8 cellular contexts compared by ENCODE assay signal in genomic region chr14:30873308-30874119, GRCh38. TPM values are rescaled to one million over a fixed set of nuclear protein-coding genes. Genes with fewer than 3 reads are reported as not detected.
DNase-seq lines count a peak whose midpoint lies in the region; ATAC-seq and TF ChIP-seq lines count a peak whose summit lies in the region.

No MANE protein-coding gene starts in this region.

- TF ChIP-seq RAD21 in Ishikawa (IDR thresholded peaks at IDR 0.05; ENCODE audit: low read depth), result no peak

- peaks cover 34% of the 10 kb centered on the region for H3K36me3 ChIP-seq in DOHH2 (ENCODE audit: control insufficient read depth, low read length)

- no peak for TF ChIP-seq EP300 in Ishikawa (IDR thresholded peaks at IDR 0.05; ENCODE audit: borderline replicate concordance)

- no peaks in the 10 kb centered on the region for H4K20me1 ChIP-seq in DOHH2 (ENCODE audit: control insufficient read depth, insufficient read depth, low read depth, low read length)

- no peak for ATAC-seq in HG02840 (IDR thresholded peaks at IDR 0.05; ENCODE audit: low FRiP score, unreplicated experiment)
- no peak for ATAC-seq in HG03457 (IDR thresholded peaks at IDR 0.05; ENCODE audit: unreplicated experiment)

- peak overlapping the region; percentile 96 for H3K4me3 ChIP-seq in DOHH2 (ENCODE audit: low read length)

- H3K36me3 Mint-ChIP-seq in dendritic cell treated with granulocyte-macrophage colony-stimulating factor and Interleukin-4, amounts not matched to agents 40 ng/mL and 50 ng/mL, for 4 days (ENCODE audit: low read depth), result no peaks in the 10 kb centered on the region
- H3K36me3 Mint-ChIP-seq in osteocyte (ENCODE audit: unreplicated experiment), result no peaks in the 10 kb centered on the region

- H3K4me2 ChIP-seq in DOHH2 (ENCODE audit: low read length), result peak overlapping the region; percentile 76

- H3K4me1 ChIP-seq in DOHH2 (ENCODE audit: control insufficient read depth, low read length), result peaks cover 30% of the 10 kb centered on the region

- peaks cover 9% of the 10 kb centered on the region; the same call in 1 of the 2 replicates for H3F3A ChIP-seq in DOHH2 (ENCODE audit: control insufficient read depth, insufficient read depth)

- no peak overlapping the region for H3K27ac ChIP-seq in DOHH2 (ENCODE audit: low read depth, low read length)

- no peak for DNase-seq in osteocyte (ENCODE audit: extremely low spot score, unreplicated experiment)
- DNase-seq in G401 (ENCODE audit: low spot score), result no peak
- no peak for DNase-seq in NCI-H2107 (lab: John Stamatoyannopoulos, UW)

- H3K9me3 Mint-ChIP-seq in dendritic cell treated with granulocyte-macrophage colony-stimulating factor and Interleukin-4, amounts not matched to agents 40 ng/mL and 50 ng/mL, for 4 days, result no peaks in the 10 kb centered on the region
- H3K9me3 Mint-ChIP-seq in osteocyte (ENCODE audit: unreplicated experiment), result no peaks in the 10 kb centered on the region

- TF ChIP-seq CTCF in DOHH2 (IDR thresholded peaks at IDR 0.05; ENCODE audit: low read depth, low read length, poor library complexity, severe bottlenecking), result no peak
- no peak for TF ChIP-seq CTCF in osteocyte (IDR thresholded peaks at IDR 0.05)

- no peaks in the 10 kb centered on the region for H3K9me3 ChIP-seq in DOHH2 (ENCODE audit: control insufficient read depth, insufficient read depth, low read length)

- no peaks in the 10 kb centered on the region for H3K9me2 ChIP-seq in DOHH2 (replicated peaks; ENCODE audit: control insufficient read depth, low read length)

- in situ Hi-C loops in G401 (cut with HindIII; ENCODE audit: low sequenced_read_pairs), result no loop called here

- intact Hi-C loops in dendritic cell treated with granulocyte-macrophage colony-stimulating factor and Interleukin-4, amounts not matched to agents 40 ng/mL and 50 ng/mL, for 4 days (cut with micrococcal nuclease), result no loop called here

- H3K4me3 Mint-ChIP-seq in dendritic cell treated with granulocyte-macrophage colony-stimulating factor and Interleukin-4, amounts not matched to agents 40 ng/mL and 50 ng/mL, for 4 days, result peak overlapping the region; percentile 14
- peak overlapping the region; percentile 66 for H3K4me3 Mint-ChIP-seq in osteocyte (ENCODE audit: unreplicated experiment)

- no peak overlapping the region for H3K27ac Mint-ChIP-seq in dendritic cell treated with granulocyte-macrophage colony-stimulating factor and Interleukin-4, amounts not matched to agents 40 ng/mL and 50 ng/mL, for 4 days
- H3K27ac Mint-ChIP-seq in osteocyte (ENCODE audit: unreplicated experiment), result no peak overlapping the region

- peaks cover 41% of the 10 kb centered on the region for H3K27me3 Mint-ChIP-seq in dendritic cell treated with granulocyte-macrophage colony-stimulating factor and Interleukin-4, amounts not matched to agents 40 ng/mL and 50 ng/mL, for 4 days
- peaks cover 42% of the 10 kb centered on the region for H3K27me3 Mint-ChIP-seq in osteocyte (ENCODE audit: unreplicated experiment)

- H3K27me3 ChIP-seq in DOHH2 (ENCODE audit: control insufficient read depth, low read length), result no peaks in the 10 kb centered on the region

- peaks cover 36% of the 10 kb centered on the region for H3K79me2 ChIP-seq in DOHH2 (ENCODE audit: control insufficient read depth, low read length)

- peaks cover 20% of the 10 kb centered on the region for H3K4me1 Mint-ChIP-seq in dendritic cell treated with granulocyte-macrophage colony-stimulating factor and Interleukin-4, amounts not matched to agents 40 ng/mL and 50 ng/mL, for 4 days (ENCODE audit: low read depth)
- H3K4me1 Mint-ChIP-seq in osteocyte (ENCODE audit: unreplicated experiment), result peaks cover 8% of the 10 kb centered on the region

TF ChIP-seq in Ishikawa, 13 proteins besides CTCF, POLR2A, EP300 and RAD21:
- no peak for TF ChIP-seq CEBPB (IDR thresholded peaks at IDR 0.05)
- TF ChIP-seq MAX (IDR thresholded peaks at IDR 0.05), result peak; percentile 18; the same call in 1 of the 2 replicates
- TF ChIP-seq EGR1 (IDR thresholded peaks at IDR 0.05), result no peak
TF ChIP-seq in Ishikawa: peak in this region for 1.

RNA-seq across cellular contexts. Expression of gene COCH, which starts 0.8 kb away (rescaled TPM):
- total RNA-seq in osteocyte, result 4.8 and 6.0 TPM in 2 replicates
- total RNA-seq in G401 (2014; rRNA removed; shearing (Covaris generic)), result 0.07 and 0.31 TPM in 2 replicates
